Comparison of ENCODE assay signal across 15 cellular contexts in genomic region chr18:35619468-35619867, GRCh38. TPM values are rescaled to one million over a fixed set of nuclear protein-coding genes. Genes with fewer than 3 reads are reported as not detected.
DNase-seq lines count a peak whose midpoint lies in the region; TF ChIP-seq lines count a peak whose summit lies in the region.
"Had no signal": no experiment of that assay in that cellular context is flagged by ENCODE, and none has a peak within 500 bp of the region (broad histone marks: within the 10 kb centered on the region; RNA-seq: fewer than 3 reads in every experiment).

No MANE protein-coding gene starts in this region.

- no TSS peak for BruUV-seq in PC-9 (replicated peaks; lab: Mats Ljungman, UMichigan)

- intact Hi-C loops in head of caudate nucleus (cut with DNase I), result no loop called here
- intact Hi-C loops in PC-9 (cut with micrococcal nuclease; ENCODE audit: unreplicated experiment), result loop anchor here (5.0 kb wide), 1 partner anchor 212 kb away; no protein-coding TSS in a partner anchor

- in situ Hi-C loops in ACHN (cut with HindIII; ENCODE audit: low pct_ligation_motif_present, low pct_unique_long_range_greater_than_20kb, low sequenced_read_pairs), result no loop called here

- H3K9me2 ChIP-seq in PC-9 (ENCODE audit: insufficient read depth), result no peaks in the 10 kb centered on the region

- H2AFZ ChIP-seq in osteoblast (ENCODE audit: low read length) (no peak overlapping the region), PC-9 (no peak overlapping the region)

- H3K79me2 ChIP-seq in osteoblast (ENCODE audit: insufficient read depth, low read length) (peaks cover 98% of the 10 kb centered on the region), PC-9 (ENCODE audit: low read depth) (peaks cover 21% of the 10 kb centered on the region; the same call in 1 of the 2 replicates)

- no peaks in the 10 kb centered on the region for H3F3A ChIP-seq in PC-9 (ENCODE audit: insufficient read depth, low read depth)

- peaks cover 3% of the 10 kb centered on the region; the same call in 1 of the 2 replicates for H3K9me3 ChIP-seq in SJSA1 (replicated peaks)
- no peaks in the 10 kb centered on the region for H3K9me3 ChIP-seq in osteoblast (ENCODE audit: low read depth, low read length)
- H3K9me3 ChIP-seq in PC-9 (ENCODE audit: insufficient read depth, low read depth), result no peaks in the 10 kb centered on the region

- DNase-seq in AG10803 (ENCODE audit: low read depth) (peak; percentile 53), SJSA1 (ENCODE audit: low read depth in 1 of 2, low spot score in 2 of 2) (peak in 1 of 2 experiments; percentile 18), head of caudate nucleus (peak in 39 of 42 donors; percentile 14 to 87 (median 60)), osteoblast (ENCODE audit: insufficient read length, low spot score, missing footprints) (no peak), PC-9 (no peak), NCI-H2171 treated with DMSO at 0.1 percent for 48 hours (lab: John Stamatoyannopoulos, UW) (no peak), germinal center (ENCODE audit: low spot score) (no peak), ACHN (no peak)
- DNase-seq: activated CD8-positive, alpha-beta T cell treated with anti-CD3 and anti-CD28 coated beads for 36 hours; activated naive CD4-positive, alpha-beta T cell treated with Interleukin-2 at 50 U/mL for 16 hours; cortex of kidney; DMS53; PC-3; stimulated activated CD4-positive, alpha-beta T cell treated with anti-CD3 and anti-CD28 coated beads, Interleukin-15, amount 100 ng/mL, for 24 hours had no signal

- TF ChIP-seq CTCF in AG10803 (conservative IDR thresholded peaks at IDR 0.05; ENCODE audit: low read length) (no peak), osteoblast (IDR thresholded peaks at IDR 0.05; ENCODE audit: extremely low read depth, low read depth, low read length) (no peak), PC-9 (conservative IDR thresholded peaks at IDR 0.05) (no peak)

- H3K36me3 ChIP-seq in SJSA1 (no peaks in the 10 kb centered on the region), osteoblast (ENCODE audit: insufficient read depth, low read length) (peaks cover 5% of the 10 kb centered on the region), PC-9 (ENCODE audit: low read depth) (no peaks in the 10 kb centered on the region)

- POLR2A ChIA-PET in PC-9 (lab: Charles Lee; ENCODE audit: unreplicated experiment), result no interaction called here

- H4K20me1 ChIP-seq in osteoblast (ENCODE audit: insufficient read depth, low read length), result peaks cover 73% of the 10 kb centered on the region
- no peaks in the 10 kb centered on the region for H4K20me1 ChIP-seq in PC-9 (ENCODE audit: insufficient read depth)

- H3K27ac ChIP-seq in SJSA1 (peak overlapping the region; percentile 25; the same call in 1 of the 2 replicates), osteoblast (ENCODE audit: low read depth, low read length) (peak overlapping the region; percentile 89), PC-9 (no peak overlapping the region)
- H3K27ac ChIP-seq: HL-60 had no signal

- H3K4me3 ChIP-seq in AG10803 (ENCODE audit: low read length), result no peak overlapping the region
- H3K4me3 ChIP-seq in SJSA1, result no peak overlapping the region
- no peak overlapping the region for H3K4me3 ChIP-seq in osteoblast (ENCODE audit: insufficient read depth, low read length)
- H3K4me3 ChIP-seq in PC-9, result no peak overlapping the region

- H3K4me2 ChIP-seq in osteoblast (ENCODE audit: insufficient read depth, low read length) (peak overlapping the region; percentile 51), PC-9 (no peak overlapping the region)

- CTCF ChIA-PET in PC-9 (lab: Charles Lee), result no interaction called here

- H3K4me1 ChIP-seq in SJSA1 (replicated peaks) (peaks cover 40% of the 10 kb centered on the region), osteoblast (ENCODE audit: insufficient read depth, low read length) (peaks cover 65% of the 10 kb centered on the region), PC-9 (replicated peaks; ENCODE audit: insufficient read depth) (0 out of 2 replicates have a peak, but pooled peaks cover 10% of the 10 kb centered on the region)

- H3K27me3 ChIP-seq in SJSA1 (replicated peaks) (no peaks in the 10 kb centered on the region), osteoblast (ENCODE audit: insufficient read depth, low read length) (no peaks in the 10 kb centered on the region), PC-9 (ENCODE audit: insufficient read depth, low read depth) (no peaks in the 10 kb centered on the region)

RNA-seq across cellular contexts. Expression of gene GALNT1, which starts 37.9 kb away (rescaled TPM):
- 117 and 121 TPM in 2 replicates for total RNA-seq in SJSA1 (2014; rRNA removed; shearing (Covaris generic))
- total RNA-seq in osteoblast, result 775 and 796 TPM in 2 replicates
- total RNA-seq in PC-9 (2021), result 68.2 and 88.9 TPM in 2 replicates

Comparison
In these comparisons a context has a peak if more than half of its experiments do, and no peak if none do; other contexts are left out.
1. DNase-seq: peak in AG10803 (single experiment) and head of caudate nucleus (39 of 42); none in osteoblast (single experiment), PC-9 (0 of 2), NCI-H2171 treated with DMSO at 0.1 percent for 48 hours (single experiment), germinal center (single experiment) and ACHN (single experiment).